ENCODE assay signal across 8 cellular contexts in the genomic region with DNA sequence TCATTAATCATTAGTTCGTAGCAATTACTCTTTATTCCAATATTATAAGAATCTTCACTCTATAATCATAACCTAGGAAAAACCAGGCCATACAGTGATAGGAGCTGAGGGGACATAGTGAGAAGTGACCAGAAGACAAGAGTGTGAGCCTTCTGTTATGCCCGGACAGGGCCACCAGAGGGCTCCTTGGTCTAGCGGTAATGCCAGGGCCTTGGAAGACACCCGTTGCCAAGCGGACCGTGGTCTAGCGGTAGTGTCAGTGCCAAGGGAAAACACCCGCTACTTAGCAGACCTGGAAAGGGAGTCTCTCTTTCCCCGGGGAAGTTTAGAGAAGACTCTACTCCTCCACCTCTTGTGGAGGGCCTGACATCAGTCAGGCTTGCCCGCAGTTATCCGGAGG.
DNase-seq lines count a peak whose midpoint lies in the region; ATAC-seq and TF ChIP-seq lines count a peak whose summit lies in the region.
"Not testable (repeated sequence)": the region's sequence is repeated elsewhere in the genome, so short reads cannot be mapped to it uniquely, and the experiment has no call there.

No MANE protein-coding gene starts in this region.

- H3K27me3 ChIP-seq in fibroblast of lung (ENCODE audit: control insufficient read depth, insufficient read depth, low read length); liver (ENCODE audit: control insufficient read depth in 4 of 4, insufficient read depth in 4 of 4, low read length in 3 of 4): not testable (repeated sequence)

- H3K79me2 ChIP-seq in fibroblast of lung (ENCODE audit: control insufficient read depth, insufficient read depth, low read length) = not testable (repeated sequence)

- not testable (repeated sequence) for H3K9me3 ChIP-seq in fibroblast of lung (ENCODE audit: control insufficient read depth, insufficient read depth, low read depth, low read length); liver (ENCODE audit: control insufficient read depth in 4 of 4, low read length in 3 of 4)

- TF ChIP-seq CTCF in GM20000 (IDR thresholded peaks at IDR 0.05; ENCODE audit: extremely low read depth, missing control alignments) = peak; percentile 32
- peak; percentile 37 to 47 for TF ChIP-seq CTCF in fibroblast of lung (conservative IDR thresholded peaks at IDR 0.05 in 1 of 2, IDR thresholded peaks at IDR 0.05 in 1 of 2; ENCODE audit: low read depth in 1 of 2, low read length in 2 of 2)
- TF ChIP-seq CTCF in liver (IDR thresholded peaks at IDR 0.05; ENCODE audit: low read depth, low read length, missing input control) = peak; percentile 37

- not testable (repeated sequence) for H2AFZ ChIP-seq in fibroblast of lung (ENCODE audit: low read length)

- not testable (repeated sequence) for H3K27ac ChIP-seq in fibroblast of lung (ENCODE audit: insufficient read depth, low read length); liver (ENCODE audit: low read depth in 1 of 2, low read length in 2 of 2)

- peak; percentile 61 to 71 for TF ChIP-seq RAD21 in liver (IDR thresholded peaks at IDR 0.05)

- DNase-seq in COLO668 (lab: John Stamatoyannopoulos, UW; ENCODE audit: unreplicated experiment) = peak; percentile 54
- not testable (repeated sequence) for DNase-seq in GM20000 (ENCODE audit: low spot score)
- peak; percentile 26 for DNase-seq in NCI-H146 (lab: John Stamatoyannopoulos, UW)
- peak; percentile 76 for DNase-seq in SK-MEL-5 (ENCODE audit: low read depth, low spot score)
- peak; percentile 42 for DNase-seq in astrocyte of the hippocampus (ENCODE audit: low read depth, low spot score)
- DNase-seq in fibroblast of lung (ENCODE audit: low read depth in 2 of 2) = peak; percentile 49
- peak; percentile 20 for DNase-seq in stimulated activated naive CD8-positive, alpha-beta T cell treated with anti-CD3 and anti-CD28 coated beads, Interleukin-15, Interleukin-2, amounts not matched to agents 100 U/mL and 50 U/mL, for 24 hours

- ATAC-seq in stimulated activated naive CD8-positive, alpha-beta T cell treated with anti-CD3 and anti-CD28 coated beads, Interleukin-15, Interleukin-2, amounts not matched to agents 100 U/mL and 50 U/mL, for 24 hours = not testable (repeated sequence)

- in situ Hi-C loops in SK-MEL-5 (cut with HindIII; ENCODE audit: low pct_unique_long_range_greater_than_20kb, low sequenced_read_pairs) = not testable (repeated sequence)

- H4K20me1 ChIP-seq in fibroblast of lung (ENCODE audit: control insufficient read depth, extremely low read depth, insufficient read depth, low read length) = not testable (repeated sequence)

- H3K9ac ChIP-seq in fibroblast of lung (ENCODE audit: insufficient read depth, low read length); liver (ENCODE audit: low read depth in 1 of 2, low read length in 2 of 2): not testable (repeated sequence)

- not testable (repeated sequence) for H3K4me1 ChIP-seq in fibroblast of lung (ENCODE audit: control insufficient read depth, extremely low read depth, insufficient read depth, low read length); liver (ENCODE audit: control insufficient read depth in 4 of 4, insufficient read depth in 4 of 4, low read length in 3 of 4)

- peak overlapping the region; percentile 35 for H3K4me2 ChIP-seq in fibroblast of lung (ENCODE audit: extremely low read depth, insufficient read depth, low read length)

- 60% methylated on average over 11 of the region's 11 CpGs for WGBS in liver

- H3K36me3 ChIP-seq in fibroblast of lung (ENCODE audit: control insufficient read depth, insufficient read depth, low read length); liver (ENCODE audit: control insufficient read depth in 4 of 4, insufficient read depth in 3 of 4, low read depth in 1 of 4, low read length in 3 of 4): not testable (repeated sequence)

- not testable (repeated sequence) for H3K4me3 ChIP-seq in fibroblast of lung (replicated peaks in 1 of 4; ENCODE audit: control extremely low read depth in 1 of 4, insufficient read depth in 1 of 4, low read depth in 3 of 4, low read length in 4 of 4); liver (ENCODE audit: low read depth in 1 of 3, low read length in 3 of 3)
